ENCODE assay signal across 24 cellular contexts in the genomic region with DNA sequence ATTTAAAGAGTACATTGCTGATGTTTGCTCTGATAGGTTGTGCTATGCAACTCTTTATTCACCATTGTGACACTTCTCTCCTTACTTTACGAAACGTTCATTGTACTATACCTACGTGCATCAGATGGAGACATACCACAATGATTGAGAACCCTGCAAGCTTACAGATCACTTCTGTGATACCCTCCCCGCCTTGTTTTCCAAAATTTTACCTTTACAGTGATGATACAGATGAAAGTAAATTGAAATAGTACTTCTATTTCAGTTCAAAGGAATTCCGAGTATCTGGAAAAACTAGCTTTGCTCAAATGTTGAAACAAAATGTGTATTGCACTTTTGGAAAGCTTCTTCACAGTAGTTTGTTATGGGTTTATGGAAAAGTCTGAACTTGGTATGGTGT. TPM values are rescaled to one million over a fixed set of nuclear protein-coding genes. Genes with fewer than 3 reads are reported as not detected.
A peak's percentile ranks its signal among the peaks of the same experiment; 100 is the strongest.
DNase-seq lines count a peak whose midpoint lies in the region; ATAC-seq and FAIRE-seq lines count a peak whose summit lies in the region.
"Had no signal": no experiment of that assay in that cellular context is flagged by ENCODE, and none has a peak within 500 bp of the region (broad histone marks: within the 10 kb centered on the region; RNA-seq: fewer than 3 reads in every experiment).

No MANE protein-coding gene starts in this region.

- H2AK5ac ChIP-seq in mesenchymal stem cell (ENCODE audit: low read length, severe bottlenecking): no peak overlapping the region

- no peak overlapping the region for H3K14ac ChIP-seq in mesenchymal stem cell (ENCODE audit: low read length in 2 of 2)

- peaks cover 0 to 2% (median 0%) of the 10 kb centered on the region in 3 donors for H3K9me3 Mint-ChIP-seq in T-cell
- H3K9me3 Mint-ChIP-seq: CD4-positive, alpha-beta T cell had no signal

- H3K4me2 ChIP-seq in mesenchymal stem cell (ENCODE audit: low read length, poor library complexity, severe bottlenecking): no peak overlapping the region
- H3K4me2 ChIP-seq: A549; BLaER1 treated with 17β-estradiol and CSF1 and Interleukin-3, amounts not matched to agents 10 nM and 100 nM had no signal

- H2BK12ac ChIP-seq in mesenchymal stem cell (ENCODE audit: low read length in 2 of 2): no peak overlapping the region

- H3K36me3 Mint-ChIP-seq in T-cell: no peaks in the 10 kb centered on the region
- H3K36me3 Mint-ChIP-seq: CD14-positive monocyte; CD8-positive, alpha-beta memory T cell had no signal

- no peak overlapping the region for H2BK5ac ChIP-seq in mesenchymal stem cell (ENCODE audit: low read depth, low read length, poor library complexity, severe bottlenecking)

- CTCF ChIA-PET in T-cell (lab: Charles Lee): no interaction called here

- WGBS in mesenchymal stem cell: 92% methylated on average over 4 of the region's 5 CpGs
- 78% methylated on average over 5 of the region's 5 CpGs for WGBS in right cardiac atrium

- no peak overlapping the region for H2BK15ac ChIP-seq in mesenchymal stem cell (ENCODE audit: low read depth, poor library complexity, severe bottlenecking)

- ATAC-seq in right cardiac atrium (no peak), T-cell (replicated peaks in 1 of 4) (no peak)
- ATAC-seq: A549, GM12878 had no signal

- no peak overlapping the region for H4K8ac ChIP-seq in mesenchymal stem cell (ENCODE audit: low read length)

- POLR2A ChIA-PET in T-cell (lab: Charles Lee): no interaction called here

- no peaks in the 10 kb centered on the region for H3K79me1 ChIP-seq in mesenchymal stem cell (replicated peaks; ENCODE audit: low read length, poor library complexity, severe bottlenecking)

- H3K4me1 Mint-ChIP-seq in T-cell: no peaks in the 10 kb centered on the region
- H3K4me1 Mint-ChIP-seq: CD14-positive monocyte; CD8-positive, alpha-beta memory T cell had no signal

- H3K4me1 ChIP-seq in SJCRH30: peaks cover 27% of the 10 kb centered on the region
- peaks cover 2% of the 10 kb centered on the region for H3K4me1 ChIP-seq in mesenchymal stem cell (ENCODE audit: control insufficient read depth, insufficient read depth, low read depth, low read length)
- no peaks in the 10 kb centered on the region for H3K4me1 ChIP-seq in right cardiac atrium (ENCODE audit: control insufficient read depth, insufficient read depth, low read length)
- H3K4me1 ChIP-seq: A549; BE2C; BLaER1 treated with 17β-estradiol and CSF1 and Interleukin-3, amounts not matched to agents 10 nM and 100 nM had no signal

- H4K91ac ChIP-seq in mesenchymal stem cell (ENCODE audit: low read length): no peak overlapping the region

- no peak overlapping the region for H3K4ac ChIP-seq in mesenchymal stem cell (ENCODE audit: low read depth in 1 of 2, low read length in 2 of 2)

- H3K27ac Mint-ChIP-seq in T-cell: no peak overlapping the region
- H3K27ac Mint-ChIP-seq: CD14-positive monocyte; CD4-positive, alpha-beta T cell; CD8-positive, alpha-beta memory T cell had no signal

- intact Hi-C loops in right cardiac atrium (cut with DNase I): no loop called here

- no peak overlapping the region for H3K9ac ChIP-seq in mesenchymal stem cell (ENCODE audit: low read length)
- H3K9ac ChIP-seq: BLaER1 treated with 17β-estradiol and CSF1 and Interleukin-3, amounts not matched to agents 10 nM and 100 nM; GM23248 had no signal

- peak overlapping the region; percentile 38; the same call in 1 of the 2 replicates for H3K27ac ChIP-seq in SJCRH30
- peak overlapping the region; percentile 51 for H3K27ac ChIP-seq in mesenchymal stem cell (ENCODE audit: low read length, poor library complexity, severe bottlenecking)
- no peak overlapping the region for H3K27ac ChIP-seq in right cardiac atrium (ENCODE audit: low read length)
- H3K27ac ChIP-seq: A549; BLaER1 treated with 17β-estradiol and CSF1 and Interleukin-3, amounts not matched to agents 10 nM and 100 nM; GM23248 had no signal

- no peak overlapping the region for H3K18ac ChIP-seq in mesenchymal stem cell (ENCODE audit: low read depth in 1 of 2, low read length in 2 of 2)

- no peak overlapping the region for H3K23ac ChIP-seq in mesenchymal stem cell (ENCODE audit: low read length in 2 of 2)

- no peaks in the 10 kb centered on the region for H3K27me3 Mint-ChIP-seq in T-cell
- H3K27me3 Mint-ChIP-seq: CD4-positive, alpha-beta T cell had no signal

- H3K27me3 ChIP-seq in SJCRH30 (no peaks in the 10 kb centered on the region), mesenchymal stem cell (ENCODE audit: control insufficient read depth in 1 of 2, insufficient read depth in 1 of 2, low read length in 2 of 2) (no peaks in the 10 kb centered on the region), right cardiac atrium (ENCODE audit: control insufficient read depth, insufficient read depth) (no peaks in the 10 kb centered on the region)
- H3K27me3 ChIP-seq: BE2C; BLaER1 treated with 17β-estradiol and CSF1 and Interleukin-3, amounts not matched to agents 10 nM and 100 nM had no signal

- H3K36me3 ChIP-seq in SJCRH30 (no peaks in the 10 kb centered on the region), mesenchymal stem cell (ENCODE audit: control insufficient read depth in 1 of 2, insufficient read depth in 2 of 2, low read depth in 1 of 2, low read length in 2 of 2) (no peaks in the 10 kb centered on the region)
- H3K36me3 ChIP-seq: BE2C; BLaER1 treated with 17β-estradiol and CSF1 and Interleukin-3, amounts not matched to agents 10 nM and 100 nM had no signal

- no peak overlapping the region for H3K4me3 ChIP-seq in SJCRH30
- H3K4me3 ChIP-seq in mesenchymal stem cell (ENCODE audit: insufficient read depth in 1 of 2, low read depth in 1 of 2, low read length in 2 of 2): peak overlapping the region in 1 of 2 experiments; percentile 9
- no peak overlapping the region for H3K4me3 ChIP-seq in right cardiac atrium (ENCODE audit: low read length)
- H3K4me3 ChIP-seq: A549; BLaER1 treated with 17β-estradiol and CSF1 and Interleukin-3, amounts not matched to agents 10 nM and 100 nM; GM12878; GM23248 had no signal

- no peak overlapping the region for H2BK120ac ChIP-seq in mesenchymal stem cell (ENCODE audit: low read depth, low read length)

- H3K4me3 Mint-ChIP-seq in T-cell: no peak overlapping the region
- H3K4me3 Mint-ChIP-seq: CD14-positive monocyte; CD4-positive, alpha-beta T cell; CD8-positive, alpha-beta memory T cell had no signal

- no peak for DNase-seq in HTR-8/SVneo (ENCODE audit: insufficient read length, low spot score)
- DNase-seq in SJCRH30: no peak
- no peak for DNase-seq in mesenchymal stem cell
- no peak for DNase-seq in urothelium cell line (ENCODE audit: low spot score)
- DNase-seq in right cardiac atrium: no peak
- no peak for DNase-seq in T-cell
- DNase-seq in SIG-M5 (lab: John Stamatoyannopoulos, UW): no peak
- DNase-seq: 8988T; ACHN; AML-193; BE2C; CD4-positive, alpha-beta T cell; CD8-positive, alpha-beta memory T cell; DMS 273 treated with DMSO at 0.1 percent for 48 hours; DMS79; GDM1; GM23248; H7 had no signal

- FAIRE-seq in HTR-8/SVneo (lab: Jason Lieb, UNC): peak; percentile 52
- peak; percentile 53 for FAIRE-seq in urothelium cell line (lab: Jason Lieb, UNC)
- FAIRE-seq: A549, GM12878, GM19239, H1 had no signal

- no peak overlapping the region for H2AFZ ChIP-seq in mesenchymal stem cell (ENCODE audit: low read depth, low read length)
- H2AFZ ChIP-seq: GM23248 had no signal

- H3K9me3 ChIP-seq in SJCRH30 (replicated peaks): no peaks in the 10 kb centered on the region
- peaks cover 50% of the 10 kb centered on the region for H3K9me3 ChIP-seq in mesenchymal stem cell (ENCODE audit: control insufficient read depth, low read length)
- no peaks in the 10 kb centered on the region for H3K9me3 ChIP-seq in right cardiac atrium (ENCODE audit: control insufficient read depth, low read length)
- H3K9me3 ChIP-seq: BE2C; BLaER1 treated with 17β-estradiol and CSF1 and Interleukin-3, amounts not matched to agents 10 nM and 100 nM had no signal

RNA-seq across cellular contexts. Expression of a gene that starts 3.3 kb away (rescaled TPM):
- not detected in 2 replicates for total RNA-seq in SJCRH30 (2014; rRNA removed; shearing (Covaris generic))
- not detected for polyA plus RNA-seq in mesenchymal stem cell (2013, experiment 1 of 2)
- polyA plus RNA-seq in mesenchymal stem cell (2013, experiment 2 of 2): not detected
- total RNA-seq in right cardiac atrium (not detected), T-cell (not detected)
- not detected for polyA plus RNA-seq in right cardiac atrium
- total RNA-seq: CD4-positive, alpha-beta T cell; CD8-positive, alpha-beta memory T cell; GM12878; GM23248; H1; H7 had no signal
- polyA plus RNA-seq: A549; CD14-positive monocyte; CD8-positive, alpha-beta memory T cell; GM12878; GM23248; H1 had no signal

RNA-seq across cellular contexts. Expression of a gene that starts 6.2 kb away (rescaled TPM):
- total RNA-seq in SJCRH30 (2014; rRNA removed; shearing (Covaris generic)): not detected in 2 replicates
- not detected for polyA plus RNA-seq in mesenchymal stem cell (2013, experiment 1 of 2)
- not detected for polyA plus RNA-seq in mesenchymal stem cell (2013, experiment 2 of 2)
- total RNA-seq in right cardiac atrium: not detected
- not detected for polyA plus RNA-seq in right cardiac atrium
- total RNA-seq in T-cell: not detected
- total RNA-seq: CD4-positive, alpha-beta T cell; CD8-positive, alpha-beta memory T cell; GM12878; GM23248; H1; H7 had no signal
- polyA plus RNA-seq: A549; CD14-positive monocyte; CD8-positive, alpha-beta memory T cell; GM12878; GM23248; H1 had no signal

RNA-seq across cellular contexts. Expression of a gene that starts 18.6 kb away (rescaled TPM):
- total RNA-seq in SJCRH30 (2014; rRNA removed; shearing (Covaris generic)): not detected in 2 replicates
- not detected for polyA plus RNA-seq in mesenchymal stem cell (2013, experiment 1 of 2)
- not detected for polyA plus RNA-seq in mesenchymal stem cell (2013, experiment 2 of 2)
- total RNA-seq in right cardiac atrium: not detected
- polyA plus RNA-seq in right cardiac atrium: not detected
- total RNA-seq in T-cell: not detected
- total RNA-seq: CD4-positive, alpha-beta T cell; CD8-positive, alpha-beta memory T cell; GM12878; GM23248; H1; H7 had no signal
- polyA plus RNA-seq: A549; CD14-positive monocyte; CD8-positive, alpha-beta memory T cell; GM12878; GM23248; H1 had no signal

RNA-seq across cellular contexts. Expression of a gene that starts 25.3 kb away (rescaled TPM):
- not detected in 2 replicates for total RNA-seq in SJCRH30 (2014; rRNA removed; shearing (Covaris generic))
- polyA plus RNA-seq in mesenchymal stem cell (2013, experiment 1 of 2): not detected
- not detected for polyA plus RNA-seq in mesenchymal stem cell (2013, experiment 2 of 2)
- total RNA-seq in right cardiac atrium: not detected
- polyA plus RNA-seq in right cardiac atrium: not detected
- not detected for total RNA-seq in T-cell
- total RNA-seq: CD4-positive, alpha-beta T cell; CD8-positive, alpha-beta memory T cell; GM12878; GM23248; H1; H7 had no signal
- polyA plus RNA-seq: A549; CD14-positive monocyte; CD8-positive, alpha-beta memory T cell; GM12878; GM23248; H1 had no signal
